In genomic region chr6:2514965-2515543, GRCh38 we compare ENCODE assay signal across 1 cellular context.
A peak's percentile ranks its signal among the peaks of the same experiment; 100 is the strongest.
TF ChIP-seq lines count a peak whose summit lies in the region.

No MANE protein-coding gene starts in this region.

TF ChIP-seq in HepG2, 621 proteins besides CTCF, POLR2A, EP300 and RAD21 (continued from another document and continues in another):
- TF ChIP-seq ATF1 (CRISPR knock-in tag; IDR thresholded peaks at IDR 0.05) (peak; percentile 53; the same call in 1 of the 2 replicates), KDM6A (CRISPR knock-in tag; IDR thresholded peaks at IDR 0.05; ENCODE audit: low read depth) (peak; percentile 99), AGO2 (optimal IDR thresholded peaks at IDR 0.05; ENCODE audit: low read depth, low read length) (no peak), ZC3H13 (CRISPR knock-in tag; IDR thresholded peaks at IDR 0.05) (no peak), FOXA1 (IDR thresholded peaks at IDR 0.05) (no peak), FOXA1 (CRISPR knock-in tag; IDR thresholded peaks at IDR 0.05) (peak; percentile 62; the same call in 1 of the 2 replicates), ZBTB4 (CRISPR knock-in tag; IDR thresholded peaks at IDR 0.05; ENCODE audit: borderline replicate concordance) (0 out of 2 replicates have a peak, but pooled peaks have one; percentile 40), SNAPC5 (CRISPR knock-in tag; IDR thresholded peaks at IDR 0.05; ENCODE audit: borderline replicate concordance) (no peak), NFRKB (IDR thresholded peaks at IDR 0.05) (no peak), HNF1A (IDR thresholded peaks at IDR 0.05; ENCODE audit: low read depth) (peak; percentile 45; the same call in 1 of the 2 replicates), HNF1A (CRISPR knock-in tag; IDR thresholded peaks at IDR 0.05; ENCODE audit: borderline replicate concordance) (peak; percentile 86; the same call in 1 of the 2 replicates), SMAD9 (CRISPR knock-in tag; IDR thresholded peaks at IDR 0.05) (no peak), E2F5 (CRISPR knock-in tag; conservative IDR thresholded peaks at IDR 0.05) (no peak), ZNF225 (CRISPR knock-in tag; IDR thresholded peaks at IDR 0.05) (no peak), REST (IDR thresholded peaks at IDR 0.05; ENCODE audit: borderline replicate concordance in 1 of 2, low read depth in 1 of 2, low read length in 2 of 2) (peak in 1 of 2 experiments; percentile 19; a peak in 1 of 4 replicates), GPN1 (CRISPR knock-in tag; IDR thresholded peaks at IDR 0.05; ENCODE audit: borderline replicate concordance) (no peak), SALL1 (CRISPR knock-in tag; IDR thresholded peaks at IDR 0.05) (peak; percentile 96), TSC22D2 (CRISPR knock-in tag; IDR thresholded peaks at IDR 0.05; ENCODE audit: borderline replicate concordance) (peak; percentile 86), ZFP90 (CRISPR knock-in tag; IDR thresholded peaks at IDR 0.05; ENCODE audit: borderline replicate concordance) (peak; percentile 67; the same call in 1 of the 2 replicates), FOXJ3 (CRISPR knock-in tag; IDR thresholded peaks at IDR 0.05; ENCODE audit: borderline replicate concordance) (peak; percentile 93; the same call in 1 of the 2 replicates), CCAR2 (optimal IDR thresholded peaks at IDR 0.05; ENCODE audit: low read depth, low read length) (peak; percentile 63), FOXP1 (IDR thresholded peaks at IDR 0.05) (peak; percentile 64), FOXP1 (CRISPR knock-in tag; IDR thresholded peaks at IDR 0.05) (peak; percentile 79), ARNT (IDR thresholded peaks at IDR 0.05) (peak; percentile 85; the same call in 1 of the 2 replicates), TCF12 (IDR thresholded peaks at IDR 0.05) (no peak), TCF12 (CRISPR knock-in tag; IDR thresholded peaks at IDR 0.05) (0 out of 2 replicates have a peak, but pooled peaks have one; percentile 69), HDAC1 (CRISPR knock-in tag; IDR thresholded peaks at IDR 0.05) (peak; percentile 93), CENPBD1 (CRISPR knock-in tag; IDR thresholded peaks at IDR 0.05; ENCODE audit: borderline replicate concordance, low read depth) (no peak), SRY (CRISPR knock-in tag; IDR thresholded peaks at IDR 0.05) (no peak), PRDM10 (CRISPR knock-in tag; IDR thresholded peaks at IDR 0.05; ENCODE audit: low read depth) (peak; percentile 44; the same call in 1 of the 2 replicates), RBM22 (optimal IDR thresholded peaks at IDR 0.05; ENCODE audit: low read length) (no peak), ZNF616 (CRISPR knock-in tag; IDR thresholded peaks at IDR 0.05; ENCODE audit: low read depth) (no peak), ZNF326 (CRISPR knock-in tag; IDR thresholded peaks at IDR 0.05; ENCODE audit: borderline replicate concordance) (no peak), ZNF383 (CRISPR knock-in tag; IDR thresholded peaks at IDR 0.05; ENCODE audit: borderline replicate concordance) (no peak), ZNF501 (CRISPR knock-in tag; IDR thresholded peaks at IDR 0.05) (peak; percentile 88), ZNF543 (CRISPR knock-in tag; IDR thresholded peaks at IDR 0.05) (peak; percentile 15; the same call in 1 of the 2 replicates), ZNF207 (IDR thresholded peaks at IDR 0.05; ENCODE audit: borderline replicate concordance) (no peak), ASH2L (IDR thresholded peaks at IDR 0.05; ENCODE audit: insufficient read length, low read depth, low read length) (peak; percentile 86), ARNT2 (CRISPR knock-in tag; IDR thresholded peaks at IDR 0.05; ENCODE audit: low read depth) (peak; percentile 88), SOX13 (IDR thresholded peaks at IDR 0.05) (peak; percentile 89), SOX13 (CRISPR knock-in tag; conservative IDR thresholded peaks at IDR 0.05 in 1 of 2, IDR thresholded peaks at IDR 0.05 in 1 of 2) (peak in 1 of 2 experiments; percentile 97; a peak in 2 of 4 replicates), SMAD1 (CRISPR knock-in tag; IDR thresholded peaks at IDR 0.05; ENCODE audit: borderline replicate concordance, low read depth) (no peak), TBP (CRISPR knock-in tag; IDR thresholded peaks at IDR 0.05) (no peak), DMTF1 (CRISPR knock-in tag; IDR thresholded peaks at IDR 0.05) (no peak), HOXD1 (CRISPR knock-in tag; IDR thresholded peaks at IDR 0.05) (peak; percentile 89; the same call in 1 of the 2 replicates), FOSL2 (CRISPR knock-in tag; IDR thresholded peaks at IDR 0.05) (peak; percentile 95)
